9 cellular contexts compared by ENCODE assay signal in the genomic region with DNA sequence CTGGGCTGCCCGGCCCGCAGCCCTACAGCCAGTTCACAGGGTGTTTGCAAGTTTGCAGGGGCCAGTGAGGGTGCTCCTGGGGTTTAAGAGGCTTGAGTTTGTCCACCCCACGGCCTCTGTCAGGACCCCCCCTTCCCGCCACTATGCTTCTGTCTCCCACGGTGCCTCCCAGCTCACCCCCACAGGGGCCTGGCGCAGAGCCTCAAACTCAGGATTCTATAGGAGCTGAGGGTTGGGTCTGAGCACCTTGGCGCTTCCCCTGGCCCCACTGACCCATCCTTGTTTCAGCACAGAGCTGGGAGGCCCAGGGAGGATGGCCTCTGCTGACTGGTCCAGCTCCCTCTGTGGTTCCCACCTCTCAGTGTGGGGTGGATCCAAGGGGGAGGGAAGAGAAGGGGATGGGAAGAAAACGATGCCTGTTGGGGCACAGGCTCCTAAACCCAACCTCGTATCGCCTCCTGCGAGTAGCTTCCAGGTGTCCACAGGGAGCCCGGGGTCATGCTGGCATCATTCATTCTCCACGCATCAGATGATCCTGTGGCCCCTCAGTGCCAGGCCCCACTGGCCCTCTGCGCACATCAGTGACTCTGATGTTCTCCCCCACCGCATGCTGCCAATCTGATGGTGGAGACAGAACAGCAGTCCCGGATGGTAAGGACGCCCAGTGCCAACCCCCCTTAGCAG. TPM values are rescaled to one million over a fixed set of nuclear protein-coding genes. Genes with fewer than 3 reads are reported as not detected.
DNase-seq lines count a peak whose midpoint lies in the region; ATAC-seq and TF ChIP-seq lines count a peak whose summit lies in the region.
"Had no signal": no experiment of that assay in that cellular context is flagged by ENCODE, and none has a peak within 500 bp of the region (broad histone marks: within the 10 kb centered on the region; RNA-seq: fewer than 3 reads in every experiment).

No MANE protein-coding gene starts in this region.

- no peak for TF ChIP-seq CTCF in osteocyte (IDR thresholded peaks at IDR 0.05)

- no peaks in the 10 kb centered on the region for H3K36me3 ChIP-seq in effector memory CD4-positive, alpha-beta T cell (ENCODE audit: control insufficient read depth, insufficient read depth, low read length)

- in situ Hi-C loops in Caki2 (cut with HindIII; ENCODE audit: low pct_unique_long_range_greater_than_20kb, low sequenced_read_pairs), result no loop called here

- H3K4me1 Mint-ChIP-seq in osteocyte (ENCODE audit: unreplicated experiment), result peaks cover 73% of the 10 kb centered on the region

- intact Hi-C loops in posterior vena cava (cut with DNase I), result loop anchor here in 1 of 2 donors (5.0 kb wide), 1 partner anchor 343 kb away; the partner anchor contains the start of gene CCND1

- peak overlapping the region; percentile 59 for H3K27ac ChIP-seq in effector memory CD4-positive, alpha-beta T cell (ENCODE audit: insufficient read depth, low read length, poor library complexity, severe bottlenecking)

- H3K27ac Mint-ChIP-seq in osteocyte (ENCODE audit: unreplicated experiment), result peak overlapping the region; percentile 85

- no peaks in the 10 kb centered on the region for H3K27me3 ChIP-seq in effector memory CD4-positive, alpha-beta T cell (replicated peaks; ENCODE audit: control insufficient read depth, insufficient read depth, low read length, poor library complexity, severe bottlenecking)

- no peaks in the 10 kb centered on the region for H3K9me3 ChIP-seq in effector memory CD4-positive, alpha-beta T cell (ENCODE audit: control insufficient read depth, low read length)

- DNase-seq in Caki2 (ENCODE audit: low read depth), result peak; percentile 66
- peak; percentile 63 for DNase-seq in NCI-H226
- DNase-seq in effector memory CD4-positive, alpha-beta T cell, result no peak
- no peak for DNase-seq in osteocyte (ENCODE audit: extremely low spot score, unreplicated experiment)
- DNase-seq in T-helper 9 cell, result no peak
- DNase-seq in posterior vena cava (ENCODE audit: low spot score), result no peak
- DNase-seq in stimulated activated CD4-positive, alpha-beta T cell treated with anti-CD3 and anti-CD28 coated beads, Interleukin-2, amount 100 ng/mL, for 48 hours, result no peak
- DNase-seq: stimulated activated naive CD4-positive, alpha-beta T cell treated with Interleukin-2 at 50 U/mL for 16 hours had no signal

- H3K9me3 Mint-ChIP-seq in osteocyte (ENCODE audit: unreplicated experiment), result no peaks in the 10 kb centered on the region

- H3K4me3 ChIP-seq in effector memory CD4-positive, alpha-beta T cell (ENCODE audit: insufficient read depth, low read depth, low read length, poor library complexity, severe bottlenecking), result peak overlapping the region; percentile 24

- peaks cover 34% of the 10 kb centered on the region for H3K4me1 ChIP-seq in effector memory CD4-positive, alpha-beta T cell (ENCODE audit: control insufficient read depth, insufficient read depth, low read length, poor library complexity, severe bottlenecking)

- H3K4me3 Mint-ChIP-seq in osteocyte (ENCODE audit: unreplicated experiment), result peak overlapping the region; percentile 29

- H3K36me3 Mint-ChIP-seq in osteocyte (ENCODE audit: unreplicated experiment), result no peaks in the 10 kb centered on the region

- H3K27me3 Mint-ChIP-seq in osteocyte (ENCODE audit: unreplicated experiment), result no peaks in the 10 kb centered on the region

- ATAC-seq in HG02938 (IDR thresholded peaks at IDR 0.05; ENCODE audit: unreplicated experiment), result no peak

RNA-seq across cellular contexts. Expression of gene MYEOV, which starts 5.0 kb away (rescaled TPM):
- 101 and 122 TPM in 2 replicates for total RNA-seq in Caki2 (2014; rRNA removed; shearing (Covaris generic); ENCODE audit: low replicate concordance)
- total RNA-seq in osteocyte, result 1.6 and 1.8 TPM in 2 replicates
- total RNA-seq in posterior vena cava, result under 1 TPM; 0.46 to 0.57 TPM

Comparison
In these comparisons a context has a peak if more than half of its experiments do, and no peak if none do; other contexts are left out.
1. DNase-seq: peak in Caki2 (single experiment) and NCI-H226 (single experiment); none in effector memory CD4-positive, alpha-beta T cell (0 of 3), osteocyte (single experiment), T-helper 9 cell (single experiment), posterior vena cava (single experiment) and stimulated activated CD4-positive, alpha-beta T cell treated with anti-CD3 and anti-CD28 coated beads, Interleukin-2, amount 100 ng/mL, for 48 hours (0 of 2).
2. RNA of gene MYEOV, which starts 5.0 kb away (total RNA-seq): 101 to 122 TPM in Caki2; 1.6 to 1.8 TPM in osteocyte and 0.46 to 0.57 TPM in posterior vena cava; every median in the first group is over 10 times any median in the second.